ENCODE assay signal across 9 cellular contexts in genomic region chrX:10615931-10616780, GRCh38. TPM values are rescaled to one million over a fixed set of nuclear protein-coding genes. Genes with fewer than 3 reads are reported as not detected.
DNase-seq lines count a peak whose midpoint lies in the region; ATAC-seq, FAIRE-seq and TF ChIP-seq lines count a peak whose summit lies in the region.
"Had no signal": no experiment of that assay in that cellular context is flagged by ENCODE, and none has a peak within 500 bp of the region (broad histone marks: within the 10 kb centered on the region; RNA-seq: fewer than 3 reads in every experiment).

No MANE protein-coding gene starts in this region.

- H2AFZ ChIP-seq in OCI-LY7 (ENCODE audit: low read length) (no peak overlapping the region), endothelial cell of umbilical vein (ENCODE audit: low read depth, low read length) (no peak overlapping the region)

- DNase-seq in AG20443 (ENCODE audit: low spot score) (peak; percentile 24), OCI-LY7 (ENCODE audit: low spot score) (peak; percentile 28), endothelial cell of umbilical vein (ENCODE audit: low read depth, low spot score) (peak; percentile 66), RCC 7860 (ENCODE audit: low spot score) (no peak), posterior vena cava (ENCODE audit: low spot score) (no peak)

- H3K36me3 ChIP-seq in OCI-LY7 (ENCODE audit: insufficient read depth, low read length) (no peaks in the 10 kb centered on the region), endothelial cell of umbilical vein (ENCODE audit: control insufficient read depth in 2 of 2, extremely low read depth in 1 of 2, insufficient read depth in 2 of 2, low read length in 2 of 2) (no peaks in the 10 kb centered on the region), muscle layer of duodenum (ENCODE audit: control insufficient read depth in 1 of 2, insufficient read depth in 2 of 2, low read length in 2 of 2) (no peaks in the 10 kb centered on the region)

- peak; percentile 72 for FAIRE-seq in endothelial cell of umbilical vein (lab: Jason Lieb, UNC)
- FAIRE-seq in RCC 7860 (lab: Jason Lieb, UNC) = no peak

- no peaks in the 10 kb centered on the region for H3K79me2 ChIP-seq in OCI-LY7 (ENCODE audit: insufficient read depth, low read depth, low read length)
- H3K79me2 ChIP-seq in endothelial cell of umbilical vein (ENCODE audit: control insufficient read depth, insufficient read depth, low read length) = peaks cover 24% of the 10 kb centered on the region

- CTCF ChIA-PET in OCI-LY7 (lab: Charles Lee; ENCODE audit: unreplicated experiment) (no interaction called here), endothelial cell of umbilical vein (lab: Charles Lee) (interaction anchor here (0.7 to 2.7 kb wide), 15 partner anchors 10 to 484 kb away, joined by 3 to 16 read pairs (median 3); no protein-coding TSS in a partner anchor)

- H3K9me3 ChIP-seq in OCI-LY7 (ENCODE audit: low read length) (no peaks in the 10 kb centered on the region), endothelial cell of umbilical vein (replicated peaks; ENCODE audit: control insufficient read depth, insufficient read depth, low read length) (no peaks in the 10 kb centered on the region), muscle layer of duodenum (ENCODE audit: control insufficient read depth in 1 of 2, low read length in 2 of 2) (no peaks in the 10 kb centered on the region)

- BruUV-seq in OCI-LY7 (replicated peaks; lab: Mats Ljungman, UMichigan) = no TSS peak
- no TSS peak for BruUV-seq in endothelial cell of umbilical vein (replicated peaks; lab: Mats Ljungman, UMichigan)

- H3K4me2 ChIP-seq in OCI-LY7 (ENCODE audit: low read length) = no peak overlapping the region
- H3K4me2 ChIP-seq in endothelial cell of umbilical vein (ENCODE audit: insufficient read depth, low read length) = peak overlapping the region; percentile 37

- no peaks in the 10 kb centered on the region for H3K9me1 ChIP-seq in endothelial cell of umbilical vein (replicated peaks; ENCODE audit: control insufficient read depth, extremely low read depth, insufficient read depth, low read length)

- intact Hi-C loops in OCI-LY7 (cut with micrococcal nuclease; ENCODE audit: unreplicated experiment) (loop anchor here (1.0 to 10.0 kb wide), 2 partner anchors 426 to 621 kb away; no protein-coding TSS in a partner anchor), endothelial cell of umbilical vein (cut with micrococcal nuclease) (loop anchor here (1.0 to 10.0 kb wide), 9 partner anchors 17 to 631 kb away; partner anchors contain the start of gene HCCS), posterior vena cava (cut with DNase I) (no loop called here)

- POLR2A ChIA-PET in OCI-LY7 (lab: Charles Lee) = no interaction called here
- POLR2A ChIA-PET in endothelial cell of umbilical vein (lab: Charles Lee) = interaction anchor here (1.1 kb wide), 1 partner anchor 39 kb away, joined by 3 read pairs; no protein-coding TSS in a partner anchor

- no peak overlapping the region for H3K9ac ChIP-seq in endothelial cell of umbilical vein (replicated peaks; ENCODE audit: extremely low read depth, insufficient read depth, low read length)

- TF ChIP-seq POLR2A in endothelial cell of umbilical vein (IDR thresholded peaks at IDR 0.05; ENCODE audit: low read depth, low read length) = no peak

- peak; percentile 78 for ATAC-seq in GM18868 (IDR thresholded peaks at IDR 0.05; ENCODE audit: unreplicated experiment)
- ATAC-seq in HG03565 (IDR thresholded peaks at IDR 0.05; ENCODE audit: unreplicated experiment) = peak; percentile 56

- H3K9me2 ChIP-seq in OCI-LY7 (ENCODE audit: insufficient read depth, low read length) = no peaks in the 10 kb centered on the region

- no peaks in the 10 kb centered on the region for H3K4me1 ChIP-seq in OCI-LY7 (ENCODE audit: insufficient read depth, low read length, poor library complexity, severe bottlenecking)
- H3K4me1 ChIP-seq in endothelial cell of umbilical vein (ENCODE audit: control insufficient read depth, extremely low read depth, insufficient read depth, low read length) = peaks cover 23% of the 10 kb centered on the region
- peaks cover 0 to 8% of the 10 kb centered on the region in 2 donors for H3K4me1 ChIP-seq in muscle layer of duodenum (ENCODE audit: control insufficient read depth in 1 of 2, insufficient read depth in 2 of 2, low read length in 2 of 2)

- H4K20me1 ChIP-seq in OCI-LY7 (ENCODE audit: insufficient read depth, low read length) (no peaks in the 10 kb centered on the region), endothelial cell of umbilical vein (replicated peaks; ENCODE audit: control insufficient read depth, extremely low read depth, insufficient read depth, low read length) (no peaks in the 10 kb centered on the region)

- dilution Hi-C loops in endothelial cell of umbilical vein (cut with MboI; ENCODE audit: extremely low pct_ligation_motif_present, low sequenced_read_pairs) = no loop called here

- no peaks in the 10 kb centered on the region for H3K27me3 ChIP-seq in endothelial cell of umbilical vein (ENCODE audit: control insufficient read depth in 2 of 2, insufficient read depth in 2 of 2, low read length in 2 of 2)
- H3K27me3 ChIP-seq in muscle layer of duodenum (ENCODE audit: low read depth, low read length) = no peaks in the 10 kb centered on the region

- H3K27ac ChIP-seq in OCI-LY7 (ENCODE audit: low read depth, low read length, poor library complexity, severe bottlenecking) (no peak overlapping the region), endothelial cell of umbilical vein (ENCODE audit: insufficient read depth, low read depth, low read length) (no peak overlapping the region), muscle layer of duodenum (ENCODE audit: low read length) (peak overlapping the region; percentile 21)

- no peak overlapping the region for H3K4me3 ChIP-seq in OCI-LY7 (ENCODE audit: low read depth, low read length, poor library complexity, severe bottlenecking)
- no peak overlapping the region for H3K4me3 ChIP-seq in endothelial cell of umbilical vein (replicated peaks in 1 of 3; ENCODE audit: insufficient read depth in 1 of 3, low read depth in 1 of 3, low read length in 3 of 3)
- peak overlapping the region; percentile 26 to 32 for H3K4me3 ChIP-seq in muscle layer of duodenum (ENCODE audit: low read depth in 1 of 2, low read length in 2 of 2)

- TF ChIP-seq CTCF in OCI-LY7 (conservative IDR thresholded peaks at IDR 0.05; ENCODE audit: low read length) = peak; percentile 75
- peak; percentile 53 to 59 for TF ChIP-seq CTCF in endothelial cell of umbilical vein (IDR thresholded peaks at IDR 0.05; ENCODE audit: extremely low read depth in 1 of 2, insufficient read depth in 1 of 2, low read depth in 1 of 2, low read length in 2 of 2)

TF ChIP-seq in endothelial cell of umbilical vein, 7 proteins besides CTCF, POLR2A, EP300 and RAD21:
- TF ChIP-seq GATA2 (IDR thresholded peaks at IDR 0.05; ENCODE audit: insufficient read depth, insufficient read length, low read depth, low read length) (no peak), FOS (IDR thresholded peaks at IDR 0.05; ENCODE audit: borderline replicate concordance, insufficient read depth, low read length) (no peak), POLR2AphosphoS5 (IDR thresholded peaks at IDR 0.05; ENCODE audit: insufficient read depth, low read depth, low read length) (no peak), JUN (IDR thresholded peaks at IDR 0.05; ENCODE audit: borderline replicate concordance, insufficient read depth, insufficient read length, low read depth) (no peak), EZH2 (IDR thresholded peaks at IDR 0.05; ENCODE audit: borderline replicate concordance, low read depth, low read length, severe bottlenecking) (no peak), MYC (IDR thresholded peaks at IDR 0.05; ENCODE audit: low read depth, low read length) (no peak)
- TF ChIP-seq, protein P1, sequence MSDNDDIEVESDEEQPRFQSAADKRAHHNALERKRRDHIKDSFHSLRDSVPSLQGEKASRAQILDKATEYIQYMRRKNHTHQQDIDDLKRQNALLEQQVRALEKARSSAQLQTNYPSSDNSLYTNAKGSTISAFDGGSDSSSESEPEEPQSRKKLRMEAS (IDR thresholded peaks at IDR 0.05; ENCODE audit: insufficient read depth, insufficient read length) = no peak

RNA-seq across cellular contexts. Expression of gene MID1, which starts 4.2 kb away (rescaled TPM):
- total RNA-seq in OCI-LY7 (2014; rRNA removed; shearing (Covaris generic)) = 0.46 and 0.76 TPM in 2 replicates
- total RNA-seq in OCI-LY7 (2022) = 1.0 and 1.6 TPM in 2 replicates
- total RNA-seq in endothelial cell of umbilical vein = 24.5 and 29.8 TPM in 2 replicates
- polyA plus RNA-seq in endothelial cell of umbilical vein = 18.1 and 21.3 TPM in 2 replicates
- 11.7 and 15.2 TPM in 2 replicates for polyA plus RNA-seq in endothelial cell of umbilical vein (2011; cell fraction: cytosol; rRNA removed)
- 76.8 and 83.8 TPM in 2 replicates for polyA plus RNA-seq in endothelial cell of umbilical vein (2011; cell fraction: nucleus; rRNA removed)
- polyA plus RNA-seq in endothelial cell of umbilical vein (2012) = 20.4 and 23.7 TPM in 2 replicates
- polyA minus RNA-seq in endothelial cell of umbilical vein = 59.9 and 81.1 TPM in 2 replicates
- polyA minus RNA-seq in endothelial cell of umbilical vein (2011; cell fraction: cytosol; rRNA and poly(A)+ RNA removed) = 13.6 TPM
- 101 and 113 TPM in 2 replicates for polyA minus RNA-seq in endothelial cell of umbilical vein (2011; cell fraction: nucleus; rRNA and poly(A)+ RNA removed)
- total RNA-seq in posterior vena cava = 10 to 100 TPM; 22.2 to 36.5 TPM
- polyA plus RNA-seq: immature natural killer cell had no signal

Comparison
In these comparisons a context has a peak if more than half of its experiments do, and no peak if none do; other contexts are left out.
1. DNase-seq: peak in AG20443 (single experiment), OCI-LY7 (single experiment) and endothelial cell of umbilical vein (single experiment); none in RCC 7860 (single experiment) and posterior vena cava (single experiment).
2. H3K4me3 ChIP-seq: peak in muscle layer of duodenum (2 of 2); none in OCI-LY7 (single experiment) and endothelial cell of umbilical vein (0 of 3).
3. intact Hi-C loops: an anchor here in OCI-LY7 (1.0 to 10.0 kb wide) and endothelial cell of umbilical vein (1.0 to 10.0 kb wide); none called in posterior vena cava.